7 cellular contexts compared by ENCODE assay signal in the genomic region with DNA sequence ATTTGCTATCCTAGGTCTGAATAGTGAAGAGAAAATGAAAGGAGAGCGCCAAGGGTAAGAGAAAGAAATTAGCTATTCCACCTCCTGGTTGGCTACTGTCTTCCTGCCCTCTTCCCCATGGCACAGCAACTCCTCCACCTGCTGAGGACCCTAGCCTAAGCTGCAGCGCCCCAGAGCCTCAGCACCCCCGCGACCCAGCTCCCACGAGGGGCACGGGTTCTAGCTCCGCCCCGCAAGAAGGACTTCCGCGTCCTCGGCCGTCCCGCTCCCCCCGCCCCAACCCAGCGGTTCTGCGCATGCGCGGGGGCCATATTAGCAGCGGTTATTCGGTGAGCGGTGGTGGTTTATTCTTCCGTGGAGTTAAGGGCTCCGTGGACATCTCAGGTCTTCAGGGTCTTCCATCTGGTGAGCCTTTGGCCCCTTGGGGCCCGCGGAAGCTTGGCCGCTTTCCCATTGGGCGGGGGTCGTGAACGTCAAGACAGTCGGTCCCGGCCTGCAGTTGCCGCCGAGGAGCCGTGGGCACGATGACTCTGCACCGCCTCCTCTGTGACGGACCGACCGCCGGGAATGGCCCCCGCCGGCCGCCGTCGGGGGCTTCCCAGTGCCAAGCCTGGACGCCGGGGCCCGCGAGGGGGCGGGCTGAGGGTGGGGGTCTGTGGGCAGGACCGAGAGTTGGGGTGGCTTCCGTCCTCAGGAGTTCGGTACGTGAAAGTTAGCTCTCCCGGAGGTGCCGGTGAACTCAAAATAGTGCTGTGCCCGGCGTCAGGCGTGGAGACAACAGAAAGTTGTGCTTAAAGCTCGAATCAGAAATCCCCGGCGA. TPM values are rescaled to one million over a fixed set of nuclear protein-coding genes. Genes with fewer than 3 reads are reported as not detected.
DNase-seq lines count a peak whose midpoint lies in the region; ATAC-seq and TF ChIP-seq lines count a peak whose summit lies in the region.

PSMA4 (plus strand) TSS at position 310 of the 820 bp plus-strand sequence. CDS start 1,484 bp downstream, outside the sequence.

- DNase-seq in NCI-H2029 treated with DMSO at 0.1 percent for 48 hours (lab: John Stamatoyannopoulos, UW) (peak; percentile 45), T1000 (lab: John Stamatoyannopoulos, UW) (peak; percentile 78), astrocyte of the hippocampus (ENCODE audit: low read depth, low spot score) (peak; percentile 94), hippocampal formation (lab: John Stamatoyannopoulos, UW) (peak; percentile 86), sciatic nerve (ENCODE audit: low spot score) (peak; percentile 96)

- peak; percentile 95 for TF ChIP-seq POLR2A in GM18505 (IDR thresholded peaks at IDR 0.05; ENCODE audit: borderline replicate concordance, extremely low read depth, insufficient read depth, insufficient read length)

- intact Hi-C loops in sciatic nerve (cut with DNase I): no loop called here

- ATAC-seq in GM18505 (IDR thresholded peaks at IDR 0.05; ENCODE audit: unreplicated experiment) (peak; percentile 73), HG02943 (IDR thresholded peaks at IDR 0.05; ENCODE audit: low read depth, unreplicated experiment) (peak; percentile 76), sciatic nerve (peak; percentile 97)

RNA-seq across cellular contexts. Expression of gene PSMA4, which starts in this region (rescaled TPM):
- 108 TPM for total RNA-seq in sciatic nerve

Comparison
In these comparisons a context has a peak if more than half of its experiments do, and no peak if none do; other contexts are left out.
1. Peak in every context shown above with its lines: DNase-seq and ATAC-seq.
2. DNase-seq: peak in every context shown above with its lines; median percentile 96 in sciatic nerve; 94 in astrocyte of the hippocampus; 86 in hippocampal formation; 78 in T1000; 45 in NCI-H2029 treated with DMSO at 0.1 percent for 48 hours.